ENCODE assay signal across 25 cellular contexts in genomic region chr22:23020659-23021293, GRCh38.
"Had no signal": no experiment of that assay in that cellular context is flagged by ENCODE, and none has a peak within 500 bp of the region (broad histone marks: within the 10 kb centered on the region; RNA-seq: fewer than 3 reads in every experiment).

No MANE protein-coding gene starts in this region.

- H3K36me3 Mint-ChIP-seq: activated CD4-positive, alpha-beta memory T cell treated with anti-CD3 and anti-CD28 coated beads for 36 hours; activated naive CD4-positive, alpha-beta T cell treated with anti-CD3 and anti-CD28 coated beads, Interleukin-2, amount 10 ng/mL, durations not matched to agents 7 days and 5 days; activated naive CD8-positive, alpha-beta T cell treated with anti-CD3 and anti-CD28 coated beads, Interleukin-2, amount 10 ng/mL, durations not matched to agents 7 days and 5 days; WTC11 had no signal

- H3K4me3 Mint-ChIP-seq: activated CD4-positive, alpha-beta memory T cell treated with anti-CD3 and anti-CD28 coated beads for 36 hours; activated CD4-positive, alpha-beta T cell treated with anti-CD3 and anti-CD28 coated beads, Interleukin-2, amount 10 ng/mL, durations not matched to agents 7 days and 5 days; activated naive CD4-positive, alpha-beta T cell treated with anti-CD3 and anti-CD28 coated beads, Interleukin-2, amount 10 ng/mL, durations not matched to agents 7 days and 5 days; activated naive CD8-positive, alpha-beta T cell treated with anti-CD3 and anti-CD28 coated beads, Interleukin-2, amount 10 ng/mL, durations not matched to agents 7 days and 5 days; activated T-cell treated with anti-CD3 and anti-CD28 coated beads, Interleukin-2, amount 50 U/mL, for 72 hours; T-helper 1 cell treated with Interleukin-12 subunit alpha and Interleukin-12 subunit beta and Interleukin-4 antibody, amounts not matched to agents 30 μg/mL and 1 μg/mL, for 36 hours; WTC11 had no signal

- H3K27me3 ChIP-seq: breast epithelium had no signal

- H3K27ac ChIP-seq: breast epithelium, PC-9 had no signal

- H3K4me1 ChIP-seq: breast epithelium had no signal

- H3K4me3 ChIP-seq: breast epithelium, PC-9 had no signal

- H2AFZ ChIP-seq: PC-9 had no signal

- DNase-seq: activated CD4-positive, alpha-beta memory T cell treated with anti-CD3 and anti-CD28 coated beads for 36 hours; activated CD4-positive, alpha-beta T cell treated with anti-CD3 and anti-CD28 coated beads for 1 hour; activated CD4-positive, alpha-beta T cell treated with anti-CD3 and anti-CD28 coated beads, Interleukin-2, amount 10 ng/mL, durations not matched to agents 7 days and 5 days; activated CD8-positive, alpha-beta memory T cell treated with anti-CD3 and anti-CD28 coated beads for 24 hours; activated gamma-delta T cell treated with Interleukin-2 at 50 U/mL for 16 hours; activated naive CD4-positive, alpha-beta T cell treated with anti-CD3 and anti-CD28 coated beads, Interleukin-2, amount 10 ng/mL, durations not matched to agents 7 days and 5 days; activated naive CD8-positive, alpha-beta T cell treated with anti-CD3 and anti-CD28 coated beads, Interleukin-2, amount 10 ng/mL, durations not matched to agents 7 days and 5 days; activated T-cell treated with anti-CD3 and anti-CD28 coated beads for 4 hours; activated T-cell treated with anti-CD3 and anti-CD28 coated beads, Interleukin-2, amount 50 U/mL, for 72 hours; aorta; caudate nucleus; MM.1S; NCI-H1105 treated with DMSO at 0.1 percent for 48 hours; NCI-H1436 treated with DMSO at 0.1 percent for 48 hours; NCI-H187; NCI-H2081; NCI-H510A treated with DMSO at 0.1 percent for 48 hours; NCI-H69; NK-92 treated with Interleukin-12 subunit alpha and Interleukin-12 subunit beta, amount 100 ng/mL, for 24 hours; PC-9; SHP77 treated with DMSO at 0.1 percent for 48 hours had no signal

- H3K9me3 ChIP-seq: breast epithelium had no signal

- H3K36me3 ChIP-seq: breast epithelium had no signal

- H3K4me2 ChIP-seq: PC-9 had no signal

- ATAC-seq: activated T-cell treated with anti-CD3 and anti-CD28 coated beads, Interleukin-2, amount 50 U/mL, for 72 hours; WTC11 had no signal

- H3K27ac Mint-ChIP-seq: activated CD4-positive, alpha-beta memory T cell treated with anti-CD3 and anti-CD28 coated beads for 36 hours; activated CD4-positive, alpha-beta T cell treated with anti-CD3 and anti-CD28 coated beads, Interleukin-2, amount 10 ng/mL, durations not matched to agents 7 days and 5 days; activated naive CD4-positive, alpha-beta T cell treated with anti-CD3 and anti-CD28 coated beads, Interleukin-2, amount 10 ng/mL, durations not matched to agents 7 days and 5 days; activated naive CD8-positive, alpha-beta T cell treated with anti-CD3 and anti-CD28 coated beads, Interleukin-2, amount 10 ng/mL, durations not matched to agents 7 days and 5 days; activated T-cell treated with anti-CD3 and anti-CD28 coated beads, Interleukin-2, amount 50 U/mL, for 72 hours; activated T-helper 2 cell treated with anti-CD3 and anti-CD28 coated beads, Interferon-gamma antibody, Interleukin-2, Interleukin-4, amounts not matched to agents 10 μg/mL and 5 μg/mL and 100 μg/mL, durations not matched to agents 14 hours and 24 hours and 36 hours; T-helper 1 cell treated with Interleukin-12 subunit alpha and Interleukin-12 subunit beta and Interleukin-4 antibody, amounts not matched to agents 30 μg/mL and 1 μg/mL, for 36 hours; WTC11 had no signal

- H3K4me1 Mint-ChIP-seq: activated naive CD4-positive, alpha-beta T cell treated with anti-CD3 and anti-CD28 coated beads, Interleukin-2, amount 10 ng/mL, durations not matched to agents 7 days and 5 days had no signal
